8 cellular contexts compared by ENCODE assay signal in genomic region chr2:87466591-87467120, GRCh38.
DNase-seq lines count a peak whose midpoint lies in the region; ATAC-seq, FAIRE-seq and TF ChIP-seq lines count a peak whose summit lies in the region.
"Not testable (repeated sequence)": the region's sequence is repeated elsewhere in the genome, so short reads cannot be mapped to it uniquely, and the experiment has no call there.

No MANE protein-coding gene starts in this region.

- H3K4me2 ChIP-seq in A549 = not testable (repeated sequence)

- peak; percentile 57 to 76 for ATAC-seq in A549
- ATAC-seq in GM19023 (IDR thresholded peaks at IDR 0.05; ENCODE audit: unreplicated experiment) = peak; percentile 48
- ATAC-seq in HG02678 (IDR thresholded peaks at IDR 0.05; ENCODE audit: unreplicated experiment) = peak; percentile 55
- ATAC-seq in right cardiac atrium = peak; percentile 62 to 68

- CTCF ChIA-PET in A549 (lab: Yijun Ruan, JAX); activated naive CD4-positive, alpha-beta T cell treated with anti-CD3 and anti-CD28 coated beads for 36 hours (lab: Charles Lee): not testable (repeated sequence)

- peak; percentile 25 to 44; a peak in 3 of 5 replicates for TF ChIP-seq RAD21 in A549 (conservative IDR thresholded peaks at IDR 0.05 in 1 of 2, IDR thresholded peaks at IDR 0.05 in 1 of 2)

- not testable (repeated sequence) for H3K27me3 Mint-ChIP-seq in activated naive CD4-positive, alpha-beta T cell treated with anti-CD3 and anti-CD28 coated beads for 36 hours (ENCODE audit: low read depth)

- not testable (repeated sequence) for H3K4me3 Mint-ChIP-seq in activated naive CD4-positive, alpha-beta T cell treated with anti-CD3 and anti-CD28 coated beads for 36 hours

- not testable (repeated sequence) for H3K4me3 ChIP-seq in A549; right cardiac atrium (ENCODE audit: low read length)

- H3K4me1 ChIP-seq in A549 = peaks cover 15% of the 10 kb centered on the region
- H3K4me1 ChIP-seq in right cardiac atrium (ENCODE audit: control insufficient read depth, insufficient read depth, low read length) = not testable (repeated sequence)

- not testable (repeated sequence) for FAIRE-seq in A549 (lab: Jason Lieb, UNC)
- FAIRE-seq in HTR-8/SVneo (lab: Jason Lieb, UNC) = peak; percentile 59

- peaks cover 39% of the 10 kb centered on the region for H3K4me1 Mint-ChIP-seq in activated naive CD4-positive, alpha-beta T cell treated with anti-CD3 and anti-CD28 coated beads for 36 hours (ENCODE audit: low read depth)

- WGBS in A549 (ENCODE audit: missing lambda C conversion rate) = 75% methylated on average over 6 of the region's 8 CpGs
- WGBS in right cardiac atrium = 78% methylated on average over 7 of the region's 8 CpGs

- intact Hi-C loops in activated naive CD4-positive, alpha-beta T cell treated with anti-CD3 and anti-CD28 coated beads for 36 hours (cut with micrococcal nuclease) = loop anchor here (5.0 kb wide), 1 partner anchor 536 kb away; no protein-coding TSS in a partner anchor
- intact Hi-C loops in right cardiac atrium (cut with DNase I) = not testable (repeated sequence)

- not testable (repeated sequence) for H3K27me3 ChIP-seq in right cardiac atrium (ENCODE audit: control insufficient read depth, insufficient read depth)

- H3K9me3 ChIP-seq in A549; right cardiac atrium (ENCODE audit: control insufficient read depth, low read length): not testable (repeated sequence)

- peak in 1 of 2 experiments; percentile 37 for DNase-seq in A549 (ENCODE audit: low read depth in 1 of 2, low spot score in 1 of 2)
- not testable (repeated sequence) for DNase-seq in HTR-8/SVneo (ENCODE audit: insufficient read length, low spot score); right cardiac atrium
- DNase-seq in activated CD4-positive, alpha-beta T cell treated with anti-CD3 and anti-CD28 coated beads for 4 hours = peak; percentile 65 to 92
- DNase-seq in activated naive CD4-positive, alpha-beta T cell treated with anti-CD3 and anti-CD28 coated beads for 36 hours = peak; percentile 93
- peak; percentile 50 to 75 for DNase-seq in stimulated activated CD4-positive, alpha-beta T cell treated with anti-CD3 and anti-CD28 coated beads, Interleukin-15, amount 100 ng/mL, for 48 hours (ENCODE audit: low read depth in 2 of 2)

- H3K36me3 Mint-ChIP-seq in activated naive CD4-positive, alpha-beta T cell treated with anti-CD3 and anti-CD28 coated beads for 36 hours (ENCODE audit: low read depth) = not testable (repeated sequence)

- H3K27ac Mint-ChIP-seq in activated naive CD4-positive, alpha-beta T cell treated with anti-CD3 and anti-CD28 coated beads for 36 hours = peak overlapping the region; percentile 72

- not testable (repeated sequence) for TF ChIP-seq POLR2A in A549 (IDR thresholded peaks at IDR 0.05; ENCODE audit: low read length)

- H3K27ac ChIP-seq in A549 = 0 out of 6 replicates have a peak overlapping the region, but pooled peaks of 1 of the 2 experiments have one; percentile 40
- not testable (repeated sequence) for H3K27ac ChIP-seq in right cardiac atrium (ENCODE audit: low read length)

- not testable (repeated sequence) for H3K9me3 Mint-ChIP-seq in activated naive CD4-positive, alpha-beta T cell treated with anti-CD3 and anti-CD28 coated beads for 36 hours

- TF ChIP-seq EP300 in A549 (IDR thresholded peaks at IDR 0.05) = not testable (repeated sequence)

- TF ChIP-seq CTCF in A549 (IDR thresholded peaks at IDR 0.05) = peak; percentile 16; the same call in 1 of the 3 replicates

- POLR2A ChIA-PET in A549 (lab: Yijun Ruan, JAX) = not testable (repeated sequence)

TF ChIP-seq in A549, 52 proteins besides CTCF, POLR2A, EP300 and RAD21:
- TF ChIP-seq SMC3 (IDR thresholded peaks at IDR 0.05) = peak; percentile 16; the same call in 1 of the 3 replicates
